In the genomic region with DNA sequence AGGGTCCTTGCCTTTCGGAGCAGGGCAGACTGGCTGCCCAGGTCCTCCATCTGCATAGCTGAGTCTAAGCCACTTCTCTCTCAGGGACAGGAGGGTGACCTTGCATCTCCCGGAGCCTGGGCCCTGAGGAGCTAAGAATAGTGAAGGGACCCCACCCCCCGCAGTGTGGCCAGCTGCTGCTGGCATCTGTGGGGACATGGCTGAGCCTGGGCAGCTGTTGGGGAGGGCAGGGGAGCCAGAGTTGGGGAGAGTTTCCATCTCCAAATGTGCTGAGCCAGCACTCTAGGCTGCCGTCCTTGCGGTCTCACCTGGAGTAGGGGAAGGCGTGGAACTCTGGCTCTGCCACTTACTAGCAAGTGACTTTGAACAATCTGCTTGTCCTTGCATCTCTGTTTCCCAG, we compare ENCODE assay signal across 1 cellular context.
A peak's percentile ranks its signal among the peaks of the same experiment; 100 is the strongest.
TF ChIP-seq lines count a peak whose summit lies in the region.

No MANE protein-coding gene starts in this region.

TF ChIP-seq in K562, 482 proteins besides CTCF, POLR2A, EP300 and RAD21 (continued from another document):
- TF ChIP-seq MAFF (IDR thresholded peaks at IDR 0.05; ENCODE audit: low read length) (peak; percentile 48; the same call in 1 of the 2 replicates), MAFG (tag; conservative IDR thresholded peaks at IDR 0.05) (0 out of 2 replicates have a peak, but pooled peaks have one; percentile 52), C11orf30 (IDR thresholded peaks at IDR 0.05; ENCODE audit: low read depth) (peak; percentile 72), ZNF445 (CRISPR knock-in tag; IDR thresholded peaks at IDR 0.05; ENCODE audit: low read depth) (no peak), KAT7 (CRISPR knock-in tag; IDR thresholded peaks at IDR 0.05; ENCODE audit: borderline replicate concordance) (no peak), ZNF316 (IDR thresholded peaks at IDR 0.05) (peak; percentile 67), ZEB2 (IDR thresholded peaks at IDR 0.05) (no peak), POLR2AphosphoS2 (IDR thresholded peaks at IDR 0.05; ENCODE audit: low read length) (no peak), MAFK (IDR thresholded peaks at IDR 0.05; ENCODE audit: low read length) (peak; percentile 62)
- TF ChIP-seq, protein P1, sequence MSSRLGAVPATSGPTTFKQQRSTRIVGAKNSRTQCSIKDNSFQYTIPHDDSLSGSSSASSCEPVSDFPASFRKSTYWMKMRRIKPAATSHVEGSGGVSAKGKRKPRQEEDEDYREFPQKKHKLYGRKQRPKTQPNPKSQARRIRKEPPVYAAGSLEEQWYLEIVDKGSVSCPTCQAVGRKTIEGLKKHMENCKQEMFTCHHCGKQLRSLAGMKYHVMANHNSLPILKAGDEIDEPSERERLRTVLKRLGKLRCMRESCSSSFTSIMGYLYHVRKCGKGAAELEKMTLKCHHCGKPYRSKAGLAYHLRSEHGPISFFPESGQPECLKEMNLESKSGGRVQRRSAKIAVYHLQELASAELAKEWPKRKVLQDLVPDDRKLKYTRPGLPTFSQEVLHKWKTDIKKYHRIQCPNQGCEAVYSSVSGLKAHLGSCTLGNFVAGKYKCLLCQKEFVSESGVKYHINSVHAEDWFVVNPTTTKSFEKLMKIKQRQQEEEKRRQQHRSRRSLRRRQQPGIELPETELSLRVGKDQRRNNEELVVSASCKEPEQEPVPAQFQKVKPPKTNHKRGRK (tag; IDR thresholded peaks at IDR 0.05): no peak
- TF ChIP-seq, protein P2, sequence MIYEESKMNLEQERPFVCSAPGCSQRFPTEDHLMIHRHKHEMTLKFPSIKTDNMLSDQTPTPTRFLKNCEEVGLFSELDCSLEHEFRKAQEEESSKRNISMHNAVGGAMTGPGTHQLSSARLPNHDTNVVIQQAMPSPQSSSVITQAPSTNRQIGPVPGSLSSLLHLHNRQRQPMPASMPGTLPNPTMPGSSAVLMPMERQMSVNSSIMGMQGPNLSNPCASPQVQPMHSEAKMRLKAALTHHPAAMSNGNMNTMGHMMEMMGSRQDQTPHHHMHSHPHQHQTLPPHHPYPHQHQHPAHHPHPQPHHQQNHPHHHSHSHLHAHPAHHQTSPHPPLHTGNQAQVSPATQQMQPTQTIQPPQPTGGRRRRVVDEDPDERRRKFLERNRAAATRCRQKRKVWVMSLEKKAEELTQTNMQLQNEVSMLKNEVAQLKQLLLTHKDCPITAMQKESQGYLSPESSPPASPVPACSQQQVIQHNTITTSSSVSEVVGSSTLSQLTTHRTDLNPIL (CRISPR knock-in tag; IDR thresholded peaks at IDR 0.05): no peak
